ENCODE assay signal across 18 cellular contexts in the genomic region with DNA sequence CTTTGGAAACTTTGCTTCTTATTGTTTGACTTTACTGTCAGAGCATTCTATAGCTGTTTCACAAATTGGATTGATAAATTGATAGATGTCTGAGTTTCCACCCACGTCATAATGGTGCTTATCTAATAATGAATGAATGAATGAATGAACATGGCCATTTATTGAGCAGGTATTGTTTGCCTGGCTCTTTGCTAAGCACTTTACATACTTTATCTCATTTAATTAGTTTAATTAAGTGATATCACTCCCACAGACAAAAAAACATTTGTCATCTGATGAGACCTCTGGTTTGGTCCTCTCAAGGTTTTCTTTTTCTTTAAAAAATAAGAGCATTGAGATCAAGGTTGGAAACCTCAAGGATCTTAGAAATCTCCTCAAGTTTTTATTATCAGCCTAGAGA. TPM values are rescaled to one million over a fixed set of nuclear protein-coding genes. Genes with fewer than 3 reads are reported as not detected.
DNase-seq lines count a peak whose midpoint lies in the region; ATAC-seq and TF ChIP-seq lines count a peak whose summit lies in the region.
"Had no signal": no experiment of that assay in that cellular context is flagged by ENCODE, and none has a peak within 500 bp of the region (broad histone marks: within the 10 kb centered on the region; RNA-seq: fewer than 3 reads in every experiment).

No MANE protein-coding gene starts in this region.

- H3K4ac ChIP-seq in H9 (ENCODE audit: low read depth, low read length) (no peak overlapping the region), trophoblast cell (ENCODE audit: low read depth, low read length) (no peak overlapping the region)

- POLR2A ChIA-PET in PC-9 (lab: Charles Lee; ENCODE audit: unreplicated experiment): interaction anchor here (0.6 to 0.7 kb wide), 5 partner anchors 66 to 931 kb away, joined by 3 to 11 read pairs (median 4); no protein-coding TSS in a partner anchor

- H3K4me2 ChIP-seq in H9 (ENCODE audit: insufficient read depth, insufficient read length, low read length) (peak overlapping the region; percentile 98), trophoblast cell (ENCODE audit: low read length) (peak overlapping the region; percentile 41), PC-9 (no peak overlapping the region)

- no peak overlapping the region for H4K12ac ChIP-seq in trophoblast cell (ENCODE audit: low read depth, low read length)

- no peak overlapping the region for H3K56ac ChIP-seq in H9 (ENCODE audit: insufficient read length, low read depth, low read length)

- no peaks in the 10 kb centered on the region for H4K20me1 ChIP-seq in H9 (ENCODE audit: control insufficient read depth, insufficient read depth, insufficient read length)
- H4K20me1 ChIP-seq in PC-9 (ENCODE audit: insufficient read depth): no peaks in the 10 kb centered on the region

- H3F3A ChIP-seq in PC-9 (ENCODE audit: insufficient read depth, low read depth): no peaks in the 10 kb centered on the region

- H3K4me3 ChIP-seq in iPS DF 6.9 (ENCODE audit: low read length): peak overlapping the region; percentile 7; the same call in 1 of the 2 replicates
- H3K4me3 ChIP-seq in trophoblast cell (ENCODE audit: low read depth, low read length): no peak overlapping the region
- H3K4me3 ChIP-seq in PC-9: no peak overlapping the region

- H4K91ac ChIP-seq in H9 (ENCODE audit: insufficient read length, low read depth, low read length): no peak overlapping the region
- no peak overlapping the region for H4K91ac ChIP-seq in trophoblast cell (ENCODE audit: low read depth, low read length)

- no CpG with 5 or more reads among the region's 1 CpG for WGBS in H9 (ENCODE audit: extremely low coverage, insufficient read length, low lambda C conversion rate)
- WGBS in iPS DF 6.9 (ENCODE audit: insufficient coverage, insufficient read length): no CpG with 5 or more reads among the region's 1 CpG
- WGBS in trophoblast cell (ENCODE audit: extremely low coverage, insufficient coverage, insufficient read length): no CpG with 5 or more reads among the region's 1 CpG

- CTCF ChIA-PET in PC-9 (lab: Charles Lee): interaction anchor here (0.6 to 2.4 kb wide), 13 partner anchors 31 to 804 kb away, joined by 3 to 15 read pairs (median 3); no protein-coding TSS in a partner anchor

- peaks cover 27% of the 10 kb centered on the region for H3K23me2 ChIP-seq in H9 (ENCODE audit: insufficient read length, low read depth, low read length, poor library complexity, severe bottlenecking)

- H4K8ac ChIP-seq in H9 (replicated peaks; ENCODE audit: insufficient read length, low read depth, low read length) (no peak overlapping the region), trophoblast cell (ENCODE audit: low read depth, low read length) (no peak overlapping the region)

- H3K4me3 Mint-ChIP-seq in H9: peak overlapping the region; percentile 87 to 96
- H3K4me3 Mint-ChIP-seq in T-helper 17 cell: peak overlapping the region; percentile 93

- BruUV-seq in PC-9 (replicated peaks; lab: Mats Ljungman, UMichigan): no TSS peak

- H3K27ac ChIP-seq in H9 (ENCODE audit: insufficient read length, low read depth, low read length) (no peak overlapping the region), iPS DF 6.9 (ENCODE audit: low read length) (no peak overlapping the region), trophoblast cell (ENCODE audit: low read depth, low read length) (no peak overlapping the region), PC-9 (no peak overlapping the region)

- DNase-seq in H9 (no peak), T-helper 17 cell (no peak), iPS DF 6.9 (ENCODE audit: low read depth, low spot score) (no peak), trophoblast cell (no peak), PC-9 (no peak), NCI-H1105 (lab: John Stamatoyannopoulos, UW) (no peak)
- DNase-seq: naive B cell; NCI-H524 treated with DMSO at 0.1 percent for 48 hours; NK-92 treated with Interleukin-12 subunit alpha and Interleukin-12 subunit beta, amount 100 ng/mL, for 24 hours; occipital lobe; stimulated activated naive B cell treated with anti-CD40 and anti-IgM and Interleukin-4, amounts not matched to agents 10 μg/mL and 1 μg/mL and 100 μg/mL, for 72 hours had no signal

- no peak overlapping the region for H2BK20ac ChIP-seq in H9 (ENCODE audit: low read depth, low read length, poor library complexity, severe bottlenecking)

- peaks cover 0 to 3% of the 10 kb centered on the region in 2 experiments; a peak in 2 of 5 replicates for H3K9me3 Mint-ChIP-seq in H9
- H3K9me3 Mint-ChIP-seq: activated CD4-positive, alpha-beta T cell treated with anti-CD3 and anti-CD28 coated beads, Interleukin-2, amount 10 ng/mL, durations not matched to agents 7 days and 5 days; activated naive CD4-positive, alpha-beta T cell treated with anti-CD3 and anti-CD28 coated beads, Interleukin-2, amount 50 U/mL, for 72 hours; stimulated activated naive B cell treated with anti-CD40 and anti-IgM and Interleukin-4, amounts not matched to agents 10 μg/mL and 1 μg/mL and 100 μg/mL, for 72 hours had no signal

- peaks cover 39% of the 10 kb centered on the region; the same call in 1 of the 2 replicates for H3K79me2 ChIP-seq in H9 (ENCODE audit: insufficient read depth, low read length)
- peaks cover 18% of the 10 kb centered on the region for H3K79me2 ChIP-seq in trophoblast cell (ENCODE audit: control insufficient read depth, insufficient read depth, low read length, poor library complexity)
- H3K79me2 ChIP-seq in PC-9 (ENCODE audit: low read depth): no peaks in the 10 kb centered on the region

- no peaks in the 10 kb centered on the region for H3K27me3 Mint-ChIP-seq in H9 (ENCODE audit: low read depth)
- H3K27me3 Mint-ChIP-seq in T-helper 17 cell: peaks cover 77% of the 10 kb centered on the region

- no peaks in the 10 kb centered on the region for H3K27me3 ChIP-seq in H9 (ENCODE audit: insufficient read depth, low read length)
- H3K27me3 ChIP-seq in iPS DF 6.9 (ENCODE audit: control insufficient read depth, insufficient read depth, low read length): no peaks in the 10 kb centered on the region
- H3K27me3 ChIP-seq in trophoblast cell (ENCODE audit: insufficient read depth, low read length): no peaks in the 10 kb centered on the region
- no peaks in the 10 kb centered on the region for H3K27me3 ChIP-seq in PC-9 (ENCODE audit: insufficient read depth, low read depth)
- H3K27me3 ChIP-seq: gastroesophageal sphincter had no signal

- H3K14ac ChIP-seq in H9 (ENCODE audit: insufficient read depth, low read length): no peak overlapping the region
- no peak overlapping the region for H3K14ac ChIP-seq in trophoblast cell (ENCODE audit: low read length)

- no peak for TF ChIP-seq CTCF in H9 (conservative IDR thresholded peaks at IDR 0.05)
- TF ChIP-seq CTCF in PC-9 (conservative IDR thresholded peaks at IDR 0.05): no peak

- H3K36me3 ChIP-seq in iPS DF 6.9 (ENCODE audit: control insufficient read depth, insufficient read depth, low read length) (no peaks in the 10 kb centered on the region), trophoblast cell (ENCODE audit: control insufficient read depth in 1 of 2, insufficient read depth in 2 of 2, low read length in 2 of 2) (peaks cover 0 to 2% of the 10 kb centered on the region in 2 experiments), PC-9 (ENCODE audit: low read depth) (no peaks in the 10 kb centered on the region)
- H3K36me3 ChIP-seq: gastroesophageal sphincter, left ventricle myocardium inferior had no signal

- H2AFZ ChIP-seq in H9 (ENCODE audit: low read length) (no peak overlapping the region), trophoblast cell (ENCODE audit: insufficient read depth, low read length, poor library complexity) (no peak overlapping the region), PC-9 (no peak overlapping the region)

- H3K9ac ChIP-seq in H9 (ENCODE audit: extremely low read depth, insufficient read length, low read length) (no peak overlapping the region), trophoblast cell (ENCODE audit: low read length) (no peak overlapping the region)

- no peak overlapping the region for H2BK120ac ChIP-seq in H9 (ENCODE audit: low read depth, low read length, poor library complexity, severe bottlenecking)
- no peak overlapping the region for H2BK120ac ChIP-seq in trophoblast cell (ENCODE audit: insufficient read depth, low read length, poor library complexity)

- no peak overlapping the region for H3T11ph ChIP-seq in H9 (ENCODE audit: low read length)

- H2BK12ac ChIP-seq in H9 (ENCODE audit: insufficient read length, low read depth, low read length): no peak overlapping the region
- H2BK12ac ChIP-seq in trophoblast cell (ENCODE audit: low read length): no peak overlapping the region

- no peak overlapping the region for H3K23ac ChIP-seq in H9 (ENCODE audit: insufficient read length, low read depth, low read length)
- H3K23ac ChIP-seq in trophoblast cell (ENCODE audit: low read length): no peak overlapping the region

- H3K9me3 ChIP-seq in H9 (ENCODE audit: control insufficient read depth, low read depth, low read length) (no peaks in the 10 kb centered on the region), T-helper 17 cell (ENCODE audit: control insufficient read depth, low read length, poor library complexity, severe bottlenecking) (no peaks in the 10 kb centered on the region), iPS DF 6.9 (ENCODE audit: control insufficient read depth, insufficient read depth, low read length) (no peaks in the 10 kb centered on the region), trophoblast cell (ENCODE audit: insufficient read depth, low read depth, low read length) (no peaks in the 10 kb centered on the region), PC-9 (ENCODE audit: insufficient read depth, low read depth) (no peaks in the 10 kb centered on the region)
- H3K9me3 ChIP-seq: gastroesophageal sphincter, left ventricle myocardium inferior had no signal

- H2BK5ac ChIP-seq in H9 (ENCODE audit: insufficient read length, low read length) (no peak overlapping the region), trophoblast cell (ENCODE audit: low read depth, low read length, poor library complexity) (no peak overlapping the region)

- H3K79me1 ChIP-seq in H9 (ENCODE audit: insufficient read depth, low read depth, low read length, poor library complexity, severe bottlenecking) (no peaks in the 10 kb centered on the region), trophoblast cell (ENCODE audit: low read length) (peaks cover 27% of the 10 kb centered on the region)

- ATAC-seq in T-helper 17 cell (no peak), HG02852 (IDR thresholded peaks at IDR 0.05; ENCODE audit: unreplicated experiment) (no peak), GM21723 (IDR thresholded peaks at IDR 0.05; ENCODE audit: unreplicated experiment) (no peak)

- no peaks in the 10 kb centered on the region; a peak in 2 of 7 replicates for H3K36me3 Mint-ChIP-seq in H9 (ENCODE audit: insufficient read depth in 1 of 3, low read depth in 3 of 3)
- no peaks in the 10 kb centered on the region for H3K36me3 Mint-ChIP-seq in T-helper 17 cell (ENCODE audit: low read depth)
- H3K36me3 Mint-ChIP-seq: naive B cell; stimulated activated naive B cell treated with anti-CD40 and anti-IgM and Interleukin-4, amounts not matched to agents 10 μg/mL and 1 μg/mL and 100 μg/mL, for 72 hours had no signal

- no peaks in the 10 kb centered on the region for H3K9me2 ChIP-seq in PC-9 (ENCODE audit: insufficient read depth)

- intact Hi-C loops in PC-9 (cut with micrococcal nuclease; ENCODE audit: unreplicated experiment): loop anchor here (1.0 to 5.0 kb wide), 4 partner anchors 117 to 507 kb away; no protein-coding TSS in a partner anchor

- peaks cover 42 to 47% of the 10 kb centered on the region in 2 experiments for H3K4me1 Mint-ChIP-seq in H9
- H3K4me1 Mint-ChIP-seq in T-helper 17 cell: peaks cover 24% of the 10 kb centered on the region

- H3K18ac ChIP-seq in H9 (ENCODE audit: insufficient read length, low read depth, low read length): no peak overlapping the region
- no peak overlapping the region for H3K18ac ChIP-seq in trophoblast cell (ENCODE audit: low read length)

- H2AK5ac ChIP-seq in H9 (ENCODE audit: insufficient read length, low read length): no peak overlapping the region
- no peak overlapping the region for H2AK5ac ChIP-seq in trophoblast cell (ENCODE audit: low read length)

- H3K4me1 ChIP-seq in H9 (ENCODE audit: insufficient read depth, low read length): peaks cover 2% of the 10 kb centered on the region; the same call in 1 of the 2 replicates
- H3K4me1 ChIP-seq in iPS DF 6.9 (ENCODE audit: control insufficient read depth, insufficient read depth, low read length): no peaks in the 10 kb centered on the region
- peaks cover 0 to 5% of the 10 kb centered on the region in 2 experiments for H3K4me1 ChIP-seq in trophoblast cell (ENCODE audit: control insufficient read depth in 1 of 2, insufficient read depth in 2 of 2, low read length in 2 of 2)
- H3K4me1 ChIP-seq in PC-9 (replicated peaks; ENCODE audit: insufficient read depth): no peaks in the 10 kb centered on the region

- no peak overlapping the region for H4K5ac ChIP-seq in H9 (ENCODE audit: insufficient read length, low read depth, low read length)

- no peak overlapping the region for H3K27ac Mint-ChIP-seq in H9
- no peak overlapping the region for H3K27ac Mint-ChIP-seq in T-helper 17 cell
- H3K27ac Mint-ChIP-seq: activated CD4-positive, alpha-beta T cell treated with anti-CD3 and anti-CD28 coated beads, Interleukin-2, amount 10 ng/mL, durations not matched to agents 7 days and 5 days; activated naive CD4-positive, alpha-beta T cell treated with anti-CD3 and anti-CD28 coated beads, Interleukin-2, amount 50 U/mL, for 72 hours; naive B cell; stimulated activated naive B cell treated with anti-CD40 and anti-IgM and Interleukin-4, amounts not matched to agents 10 μg/mL and 1 μg/mL and 100 μg/mL, for 72 hours had no signal

- no peak overlapping the region for H2BK15ac ChIP-seq in H9 (ENCODE audit: low read depth, low read length)

RNA-seq across cellular contexts. Expression of a gene that starts 2.8 kb away (rescaled TPM):
- 50.3 and 58.5 TPM in 2 replicates for total RNA-seq in H9 (2021)
- not detected for total RNA-seq in T-helper 17 cell
- 51.1 and 52.1 TPM in 2 replicates for polyA plus RNA-seq in trophoblast cell (2013)
- total RNA-seq in PC-9 (2021): 13.1 and 17.3 TPM in 2 replicates
- total RNA-seq: activated CD4-positive, alpha-beta T cell treated with anti-CD3 and anti-CD28 coated beads, Interleukin-2, amount 10 ng/mL, durations not matched to agents 7 days and 5 days had no signal
- polyA plus RNA-seq: CD14-positive monocyte had no signal

Comparison
In these comparisons a context has a peak if more than half of its experiments do, and no peak if none do; other contexts are left out.
1. RNA of a gene that starts 2.8 kb away (total RNA-seq): 50.3 to 58.5 TPM in H9 and 13.1 to 17.3 TPM in PC-9; not detected in T-helper 17 cell; every median in the first group is over 10 times any median in the second.